Comparison of ENCODE assay signal across 1 cellular context in the genomic region with DNA sequence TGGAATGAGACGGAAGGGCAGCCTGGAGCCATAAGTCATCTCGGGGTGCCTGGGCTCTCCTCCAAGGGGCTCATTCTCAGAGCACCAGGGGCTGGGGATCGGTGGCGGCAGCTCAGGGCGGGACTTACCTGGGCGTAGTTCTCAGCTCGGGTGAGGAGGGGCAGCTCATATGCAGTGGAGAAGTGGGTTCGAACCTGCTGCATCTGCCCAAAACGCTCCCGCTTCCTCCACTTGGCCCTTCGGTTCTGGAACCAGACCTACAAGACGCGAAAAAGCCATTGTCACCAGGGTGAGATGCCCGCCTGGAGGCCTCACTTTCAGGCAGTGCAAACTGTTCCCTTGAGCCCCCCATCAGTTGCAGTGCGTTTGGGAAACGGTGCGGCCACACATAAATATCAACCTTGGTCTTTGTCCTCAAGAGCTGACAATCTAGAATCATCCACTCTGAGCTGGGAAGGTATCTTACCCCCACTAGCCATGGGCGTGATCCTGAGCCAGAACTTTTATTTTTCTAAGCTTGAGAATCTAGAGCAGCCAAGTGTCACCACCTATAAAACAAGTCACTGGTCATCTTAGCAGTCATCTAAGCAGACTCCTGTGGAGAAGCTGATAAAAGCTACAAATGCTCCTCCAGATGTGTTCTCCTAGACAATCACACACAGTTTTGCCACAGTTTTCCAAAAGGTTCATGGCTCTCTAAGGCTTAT.
TF ChIP-seq lines count a peak whose summit lies in the region.

No MANE protein-coding gene starts in this region.

TF ChIP-seq in H1, 55 proteins besides CTCF, POLR2A, EP300 and RAD21:
- TF ChIP-seq JUN (IDR thresholded peaks at IDR 0.05; ENCODE audit: low read depth, low read length) (no peak), HDAC6 (IDR thresholded peaks at IDR 0.05; ENCODE audit: low read depth, low read length) (no peak), ZNF274 (IDR thresholded peaks at IDR 0.05; ENCODE audit: borderline replicate concordance, extremely low read depth, low read length) (no peak), CHD1 (IDR thresholded peaks at IDR 0.05; ENCODE audit: low read depth, low read length) (no peak), TAF7 (optimal IDR thresholded peaks at IDR 0.05; ENCODE audit: borderline replicate concordance, low read depth, low read length) (no peak), SRF (IDR thresholded peaks at IDR 0.05; ENCODE audit: low read depth, low read length) (no peak), EZH2 (IDR thresholded peaks at IDR 0.05; ENCODE audit: low read depth, low read length, severe bottlenecking) (no peak), CBX8 (IDR thresholded peaks at IDR 0.05; ENCODE audit: borderline replicate concordance, low read depth, low read length) (no peak)
- TF ChIP-seq, protein P1, sequence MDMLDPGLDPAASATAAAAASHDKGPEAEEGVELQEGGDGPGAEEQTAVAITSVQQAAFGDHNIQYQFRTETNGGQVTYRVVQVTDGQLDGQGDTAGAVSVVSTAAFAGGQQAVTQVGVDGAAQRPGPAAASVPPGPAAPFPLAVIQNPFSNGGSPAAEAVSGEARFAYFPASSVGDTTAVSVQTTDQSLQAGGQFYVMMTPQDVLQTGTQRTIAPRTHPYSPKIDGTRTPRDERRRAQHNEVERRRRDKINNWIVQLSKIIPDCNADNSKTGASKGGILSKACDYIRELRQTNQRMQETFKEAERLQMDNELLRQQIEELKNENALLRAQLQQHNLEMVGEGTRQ (IDR thresholded peaks at IDR 0.05; ENCODE audit: low read length), result no peak
